ENCODE assay signal across 1 cellular context in genomic region chr5:40384782-40385390, GRCh38.
TF ChIP-seq lines count a peak whose summit lies in the region.

No MANE protein-coding gene starts in this region.

TF ChIP-seq in HepG2, 621 proteins besides CTCF, POLR2A, EP300 and RAD21 (continued from another document):
- TF ChIP-seq, protein P1, sequence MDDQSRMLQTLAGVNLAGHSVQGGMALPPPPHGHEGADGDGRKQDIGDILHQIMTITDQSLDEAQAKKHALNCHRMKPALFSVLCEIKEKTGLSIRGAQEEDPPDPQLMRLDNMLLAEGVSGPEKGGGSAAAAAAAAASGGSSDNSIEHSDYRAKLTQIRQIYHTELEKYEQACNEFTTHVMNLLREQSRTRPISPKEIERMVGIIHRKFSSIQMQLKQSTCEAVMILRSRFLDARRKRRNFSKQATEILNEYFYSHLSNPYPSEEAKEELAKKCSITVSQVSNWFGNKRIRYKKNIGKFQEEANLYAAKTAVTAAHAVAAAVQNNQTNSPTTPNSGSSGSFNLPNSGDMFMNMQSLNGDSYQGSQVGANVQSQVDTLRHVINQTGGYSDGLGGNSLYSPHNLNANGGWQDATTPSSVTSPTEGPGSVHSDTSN (CRISPR knock-in tag; IDR thresholded peaks at IDR 0.05; ENCODE audit: borderline replicate concordance): no peak
- TF ChIP-seq ZSCAN31 (CRISPR knock-in tag; IDR thresholded peaks at IDR 0.05; ENCODE audit: low read depth): no peak
- TF ChIP-seq GTF3A (CRISPR knock-in tag; conservative IDR thresholded peaks at IDR 0.05): no peak
- TF ChIP-seq, protein P2, sequence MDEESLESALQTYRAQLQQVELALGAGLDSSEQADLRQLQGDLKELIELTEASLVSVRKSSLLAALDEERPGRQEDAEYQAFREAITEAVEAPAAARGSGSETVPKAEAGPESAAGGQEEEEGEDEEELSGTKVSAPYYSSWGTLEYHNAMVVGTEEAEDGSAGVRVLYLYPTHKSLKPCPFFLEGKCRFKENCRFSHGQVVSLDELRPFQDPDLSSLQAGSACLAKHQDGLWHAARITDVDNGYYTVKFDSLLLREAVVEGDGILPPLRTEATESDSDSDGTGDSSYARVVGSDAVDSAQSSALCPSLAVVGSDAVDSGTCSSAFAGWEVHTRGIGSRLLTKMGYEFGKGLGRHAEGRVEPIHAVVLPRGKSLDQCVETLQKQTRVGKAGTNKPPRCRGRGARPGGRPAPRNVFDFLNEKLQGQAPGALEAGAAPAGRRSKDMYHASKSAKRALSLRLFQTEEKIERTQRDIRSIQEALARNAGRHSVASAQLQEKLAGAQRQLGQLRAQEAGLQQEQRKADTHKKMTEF (CRISPR knock-in tag; IDR thresholded peaks at IDR 0.05): no peak
- no peak for TF ChIP-seq HNRNPK (IDR thresholded peaks at IDR 0.05; ENCODE audit: low read depth, low read length, poor library complexity, severe bottlenecking)
- TF ChIP-seq SALL1 (CRISPR knock-in tag; IDR thresholded peaks at IDR 0.05): no peak
- TF ChIP-seq, protein P3, sequence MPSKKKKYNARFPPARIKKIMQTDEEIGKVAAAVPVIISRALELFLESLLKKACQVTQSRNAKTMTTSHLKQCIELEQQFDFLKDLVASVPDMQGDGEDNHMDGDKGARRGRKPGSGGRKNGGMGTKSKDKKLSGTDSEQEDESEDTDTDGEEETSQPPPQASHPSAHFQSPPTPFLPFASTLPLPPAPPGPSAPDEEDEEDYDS (CRISPR knock-in tag; IDR thresholded peaks at IDR 0.05): no peak
- no peak for TF ChIP-seq XRCC5 (optimal IDR thresholded peaks at IDR 0.05; ENCODE audit: low read length)
- no peak for TF ChIP-seq ZNF274 (CRISPR knock-in tag; IDR thresholded peaks at IDR 0.05)
- TF ChIP-seq, protein P4, sequence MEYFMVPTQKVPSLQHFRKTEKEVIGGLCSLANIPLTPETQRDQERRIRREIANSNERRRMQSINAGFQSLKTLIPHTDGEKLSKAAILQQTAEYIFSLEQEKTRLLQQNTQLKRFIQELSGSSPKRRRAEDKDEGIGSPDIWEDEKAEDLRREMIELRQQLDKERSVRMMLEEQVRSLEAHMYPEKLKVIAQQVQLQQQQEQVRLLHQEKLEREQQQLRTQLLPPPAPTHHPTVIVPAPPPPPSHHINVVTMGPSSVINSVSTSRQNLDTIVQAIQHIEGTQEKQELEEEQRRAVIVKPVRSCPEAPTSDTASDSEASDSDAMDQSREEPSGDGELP (IDR thresholded peaks at IDR 0.05; ENCODE audit: borderline replicate concordance, low read depth): no peak
- TF ChIP-seq GRHL1 (CRISPR knock-in tag; conservative IDR thresholded peaks at IDR 0.05): no peak
- no peak for TF ChIP-seq ZNF160 (CRISPR knock-in tag; IDR thresholded peaks at IDR 0.05)
